9 cellular contexts compared by ENCODE assay signal in genomic region chr3:135895106-135895733, GRCh38.
DNase-seq lines count a peak whose midpoint lies in the region; ATAC-seq, FAIRE-seq and TF ChIP-seq lines count a peak whose summit lies in the region.
"Had no signal": no experiment of that assay in that cellular context is flagged by ENCODE, and none has a peak within 500 bp of the region (broad histone marks: within the 10 kb centered on the region; RNA-seq: fewer than 3 reads in every experiment).

No MANE protein-coding gene starts in this region.

- H3K9me3 ChIP-seq in thyroid gland, result no peaks in the 10 kb centered on the region

- H3K4me1 ChIP-seq in thyroid gland, result no peaks in the 10 kb centered on the region

- intact Hi-C loops in activated CD4-positive, alpha-beta T cell treated with anti-CD3 and anti-CD28 coated beads, Interleukin-2, amount 10 ng/mL, durations not matched to agents 24 days and 14 days (cut with micrococcal nuclease), result loop anchor here (1.0 kb wide), 1 partner anchor 1100 kb away; the partner anchor contains the start of gene EPHB1
- intact Hi-C loops in thyroid gland (cut with DNase I), result loop anchor here (10.0 kb wide), 2 partner anchors 1100 to 1290 kb away; partner anchors contain the start of gene EPHB1

- TF ChIP-seq POLR2A in H54 (IDR thresholded peaks at IDR 0.05; ENCODE audit: low read depth, low read length) (no peak), erythroblast (IDR thresholded peaks at IDR 0.05; ENCODE audit: low read length) (no peak), thyroid gland (IDR thresholded peaks at IDR 0.05) (no peak)

- DNase-seq in CD1c-positive myeloid dendritic cell (ENCODE audit: extremely low spot score) (peak; percentile 49), H54 (ENCODE audit: insufficient read length, low spot score) (peak; percentile 16), NCI-H2196 (lab: John Stamatoyannopoulos, UW; ENCODE audit: unreplicated experiment) (peak; percentile 84), erythroblast (lab: John Stamatoyannopoulos, UW) (peak; percentile 49 to 75), mucosa of gallbladder (ENCODE audit: low spot score) (peak; percentile 69), thyroid gland (peak; percentile 77 to 82)
- peak; percentile 79 for DNase-seq in activated CD4-positive, alpha-beta T cell treated with anti-CD3 and anti-CD28 coated beads, Interleukin-2, amount 10 ng/mL, durations not matched to agents 24 days and 14 days

- H3K4me1 Mint-ChIP-seq in activated CD4-positive, alpha-beta T cell treated with anti-CD3 and anti-CD28 coated beads, Interleukin-2, amount 10 ng/mL, durations not matched to agents 24 days and 14 days, result no peaks in the 10 kb centered on the region
- H3K4me1 Mint-ChIP-seq: IgD-negative memory B cell had no signal

- H3K4me3 Mint-ChIP-seq in activated CD4-positive, alpha-beta T cell treated with anti-CD3 and anti-CD28 coated beads, Interleukin-2, amount 10 ng/mL, durations not matched to agents 24 days and 14 days, result no peak overlapping the region
- H3K4me3 Mint-ChIP-seq: IgD-negative memory B cell had no signal

- H3K27me3 Mint-ChIP-seq in activated CD4-positive, alpha-beta T cell treated with anti-CD3 and anti-CD28 coated beads, Interleukin-2, amount 10 ng/mL, durations not matched to agents 24 days and 14 days, result peaks cover 1% of the 10 kb centered on the region

- no peaks in the 10 kb centered on the region for H3K36me3 Mint-ChIP-seq in activated CD4-positive, alpha-beta T cell treated with anti-CD3 and anti-CD28 coated beads, Interleukin-2, amount 10 ng/mL, durations not matched to agents 24 days and 14 days (ENCODE audit: low read depth)

- no peak overlapping the region for H3K27ac Mint-ChIP-seq in activated CD4-positive, alpha-beta T cell treated with anti-CD3 and anti-CD28 coated beads, Interleukin-2, amount 10 ng/mL, durations not matched to agents 24 days and 14 days

- no peak overlapping the region for H3K27ac ChIP-seq in thyroid gland

- no peaks in the 10 kb centered on the region for H3K36me3 ChIP-seq in thyroid gland

- WGBS in thyroid gland, 2 donors, result 23 to 25% methylated on average over 3 of the region's 3 CpGs

- peak; percentile 90 for FAIRE-seq in H54 (lab: Jason Lieb, UNC)

- H3K4me3 ChIP-seq in thyroid gland (replicated peaks in 1 of 3), result no peak overlapping the region

- no peaks in the 10 kb centered on the region for H3K9me3 Mint-ChIP-seq in activated CD4-positive, alpha-beta T cell treated with anti-CD3 and anti-CD28 coated beads, Interleukin-2, amount 10 ng/mL, durations not matched to agents 24 days and 14 days
- H3K9me3 Mint-ChIP-seq: IgD-negative memory B cell had no signal

- no peak for ATAC-seq in GM18858 (IDR thresholded peaks at IDR 0.05; ENCODE audit: unreplicated experiment)

- peak; percentile 47 to 85 (median 76) for TF ChIP-seq CTCF in thyroid gland (IDR thresholded peaks at IDR 0.05)

- no peaks in the 10 kb centered on the region for H3K27me3 ChIP-seq in thyroid gland

Comparison
In these comparisons a context has a peak if more than half of its experiments do, and no peak if none do; other contexts are left out.
1. DNase-seq: peak in every context shown above with its lines; median percentile 84 in NCI-H2196; 80 in thyroid gland; 79 in activated CD4-positive, alpha-beta T cell treated with anti-CD3 and anti-CD28 coated beads, Interleukin-2, amount 10 ng/mL, durations not matched to agents 24 days and 14 days; 69 in mucosa of gallbladder; 62 in erythroblast; 49 in CD1c-positive myeloid dendritic cell; 16 in H54.